ENCODE assay signal across 1 cellular context in genomic region chr17:82808921-82809905, GRCh38.
TF ChIP-seq lines count a peak whose summit lies in the region.

No MANE protein-coding gene starts in this region.

TF ChIP-seq in IMR-90, 13 proteins besides CTCF, POLR2A, EP300 and RAD21:
- TF ChIP-seq ELK1 (IDR thresholded peaks at IDR 0.05; ENCODE audit: borderline replicate concordance, low read depth, low read length): no peak
- TF ChIP-seq RCOR1 (IDR thresholded peaks at IDR 0.05; ENCODE audit: insufficient replicate concordance, low read length): no peak
- no peak for TF ChIP-seq RFX5 (IDR thresholded peaks at IDR 0.05; ENCODE audit: low read depth, low read length)
- TF ChIP-seq MAFK (IDR thresholded peaks at IDR 0.05; ENCODE audit: low read depth, low read length): no peak
- no peak for TF ChIP-seq USF2 (IDR thresholded peaks at IDR 0.05; ENCODE audit: low read depth, low read length)
- TF ChIP-seq BHLHE40 (IDR thresholded peaks at IDR 0.05; ENCODE audit: low read depth, low read length): no peak
- no peak for TF ChIP-seq NFE2L2 (IDR thresholded peaks at IDR 0.05; ENCODE audit: low read depth, low read length)
- TF ChIP-seq CHD1 (IDR thresholded peaks at IDR 0.05; ENCODE audit: low read depth, low read length): no peak
- TF ChIP-seq SMC3 (IDR thresholded peaks at IDR 0.05; ENCODE audit: low read depth, low read length): no peak
- no peak for TF ChIP-seq MXI1 (IDR thresholded peaks at IDR 0.05; ENCODE audit: borderline replicate concordance, low read depth, low read length)
- TF ChIP-seq CEBPB (IDR thresholded peaks at IDR 0.05; ENCODE audit: low read depth, low read length): no peak
